ENCODE assay signal across 8 cellular contexts in genomic region chr19:43462887-43463380, GRCh38. TPM values are rescaled to one million over a fixed set of nuclear protein-coding genes. Genes with fewer than 3 reads are reported as not detected.
DNase-seq lines count a peak whose midpoint lies in the region; ATAC-seq and TF ChIP-seq lines count a peak whose summit lies in the region.

No MANE protein-coding gene starts in this region.

- H3K27ac Mint-ChIP-seq in activated naive CD4-positive, alpha-beta T cell treated with anti-CD3 and anti-CD28 coated beads, Interleukin-2, amount 10 ng/mL, durations not matched to agents 7 days and 5 days: peak overlapping the region; percentile 98

- peak overlapping the region; percentile 73 to 88 for H3K27ac ChIP-seq in ascending aorta
- no peak overlapping the region for H3K27ac ChIP-seq in right lobe of liver
- peak overlapping the region; percentile 84 to 98 (median 92) for H3K27ac ChIP-seq in tibial nerve

- H3K36me3 ChIP-seq in ascending aorta: no peaks in the 10 kb centered on the region
- H3K36me3 ChIP-seq in right lobe of liver: no peaks in the 10 kb centered on the region
- H3K36me3 ChIP-seq in tibial nerve: peaks cover 0 to 8% (median 0%) of the 10 kb centered on the region in 3 donors

- H3K27me3 ChIP-seq in ascending aorta (no peaks in the 10 kb centered on the region), right lobe of liver (no peaks in the 10 kb centered on the region), tibial nerve (no peaks in the 10 kb centered on the region)

- TF ChIP-seq EP300 in tibial nerve (IDR thresholded peaks at IDR 0.05): no peak

- H3K9me3 ChIP-seq in ascending aorta (no peaks in the 10 kb centered on the region), right lobe of liver (no peaks in the 10 kb centered on the region), tibial nerve (no peaks in the 10 kb centered on the region)

- H3K4me1 ChIP-seq in ascending aorta (peaks cover 0 to 8% of the 10 kb centered on the region in 2 donors), right lobe of liver (peaks cover 0 to 11% (median 3%) of the 10 kb centered on the region in 4 donors), tibial nerve (peaks cover 0 to 22% (median 6%) of the 10 kb centered on the region in 4 donors)

- TF ChIP-seq POLR2A in right lobe of liver (IDR thresholded peaks at IDR 0.05) (no peak), tibial nerve (IDR thresholded peaks at IDR 0.05) (no peak)

- H3K4me3 ChIP-seq in ascending aorta (peak overlapping the region; percentile 58 to 69), right lobe of liver (peak overlapping the region; percentile 51 to 82 (median 71)), tibial nerve (peak overlapping the region; percentile 50 to 80 (median 64))

- DNase-seq in activated naive CD4-positive, alpha-beta T cell treated with anti-CD3 and anti-CD28 coated beads, Interleukin-2, amount 10 ng/mL, durations not matched to agents 7 days and 5 days: no peak
- DNase-seq in activated naive CD4-positive, alpha-beta T cell treated with Interleukin-2 at 50 U/mL for 16 hours: no peak
- DNase-seq in ascending aorta (ENCODE audit: low spot score in 2 of 2) (no peak), right lobe of liver (no peak), tibial nerve (ENCODE audit: low spot score in 2 of 2) (no peak), NCI-H146 treated with DMSO at 0.1 percent for 48 hours (lab: John Stamatoyannopoulos, UW; ENCODE audit: unreplicated experiment) (no peak), COLO829 (ENCODE audit: low spot score) (no peak)

- no peaks in the 10 kb centered on the region for H3K9me3 Mint-ChIP-seq in activated naive CD4-positive, alpha-beta T cell treated with anti-CD3 and anti-CD28 coated beads, Interleukin-2, amount 10 ng/mL, durations not matched to agents 7 days and 5 days

- ATAC-seq in right lobe of liver (no peak), HG03280 (IDR thresholded peaks at IDR 0.05; ENCODE audit: unreplicated experiment) (no peak)

- CTCF ChIA-PET in activated naive CD4-positive, alpha-beta T cell treated with anti-CD3 and anti-CD28 coated beads, Interleukin-2, amount 10 ng/mL, durations not matched to agents 7 days and 5 days (lab: Charles Lee): interaction anchor here (0.6 to 7.9 kb wide), 11 partner anchors 11 to 132 kb away, joined by 3 to 58 read pairs (median 5); partner anchors contain the start of gene PHLDB3

- peaks cover 19% of the 10 kb centered on the region for H3K27me3 Mint-ChIP-seq in activated naive CD4-positive, alpha-beta T cell treated with anti-CD3 and anti-CD28 coated beads, Interleukin-2, amount 10 ng/mL, durations not matched to agents 7 days and 5 days

- peaks cover 36% of the 10 kb centered on the region for H3K4me1 Mint-ChIP-seq in activated naive CD4-positive, alpha-beta T cell treated with anti-CD3 and anti-CD28 coated beads, Interleukin-2, amount 10 ng/mL, durations not matched to agents 7 days and 5 days

- H3K36me3 Mint-ChIP-seq in activated naive CD4-positive, alpha-beta T cell treated with anti-CD3 and anti-CD28 coated beads, Interleukin-2, amount 10 ng/mL, durations not matched to agents 7 days and 5 days: no peaks in the 10 kb centered on the region

- 49% methylated on average over 4 of the region's 32 CpGs for WGBS in right lobe of liver (ENCODE audit: insufficient coverage, low coverage, low lambda C conversion rate, missing lambda C conversion rate)
- WGBS in tibial nerve, 2 donors: 8 to 11% methylated on average over 16 to 32 of the region's 32 CpGs

- TF ChIP-seq CTCF in ascending aorta (IDR thresholded peaks at IDR 0.05) (no peak), right lobe of liver (IDR thresholded peaks at IDR 0.05) (no peak), tibial nerve (IDR thresholded peaks at IDR 0.05) (no peak)

- intact Hi-C loops in ascending aorta (cut with DNase I) (loop anchor here (1.0 to 2.0 kb wide), 5 partner anchors 12 to 206 kb away; partner anchors contain the start of genes ETHE1 and PHLDB3), right lobe of liver (cut with DNase I) (no loop called here)

- peak overlapping the region; percentile 79 for H3K4me3 Mint-ChIP-seq in activated naive CD4-positive, alpha-beta T cell treated with anti-CD3 and anti-CD28 coated beads, Interleukin-2, amount 10 ng/mL, durations not matched to agents 7 days and 5 days

RNA-seq across cellular contexts. Expression of gene LYPD3, which starts 2.5 kb away (rescaled TPM):
- total RNA-seq in ascending aorta: not detected
- under 1 TPM in 4 of 6 experiments, not detected in 2; 0.20 to 0.28 (median 0.25) TPM for total RNA-seq in right lobe of liver
- total RNA-seq in tibial nerve: under 1 TPM in 2 of 4 donors, not detected in 2; 0.42 to 0.44 TPM

RNA-seq across cellular contexts. Expression of gene PHLDB3, which starts 41.6 kb away (rescaled TPM):
- total RNA-seq in ascending aorta (1.8 TPM), right lobe of liver (10 to 100 TPM in 5 of 6 experiments, 1 to 10 TPM in 1; 9.6 to 15.0 (median 11.1) TPM), tibial nerve (10 to 100 TPM in 3 of 4 donors, 1 to 10 TPM in 1; 9.8 to 25.5 (median 16.3) TPM)

RNA-seq across cellular contexts. Expression of gene TEX101, which starts 48.2 kb away (rescaled TPM):
- total RNA-seq in ascending aorta (not detected), right lobe of liver (not detected), tibial nerve (not detected)

Comparison
In these comparisons a context has a peak if more than half of its experiments do, and no peak if none do; other contexts are left out.
1. H3K27ac ChIP-seq: peak in ascending aorta (2 of 2) and tibial nerve (4 of 4); none in right lobe of liver (0 of 3).
2. Peak in every context shown above with its lines, with median percentiles within 50 percentile points of each other: H3K4me3 ChIP-seq.